Comparison of ENCODE assay signal across 17 cellular contexts in genomic region chr3:150870406-150870805, GRCh38. TPM values are rescaled to one million over a fixed set of nuclear protein-coding genes. Genes with fewer than 3 reads are reported as not detected.
DNase-seq lines count a peak whose midpoint lies in the region; ATAC-seq and TF ChIP-seq lines count a peak whose summit lies in the region.
"Had no signal": no experiment of that assay in that cellular context is flagged by ENCODE, and none has a peak within 500 bp of the region (broad histone marks: within the 10 kb centered on the region; RNA-seq: fewer than 3 reads in every experiment).

No MANE protein-coding gene starts in this region.

- no peak for TF ChIP-seq EP300 in Ishikawa (IDR thresholded peaks at IDR 0.05; ENCODE audit: borderline replicate concordance)

- H3K4me3 ChIP-seq in AG10803 (ENCODE audit: low read length), result no peak overlapping the region

- no peak for TF ChIP-seq CTCF in AG10803 (conservative IDR thresholded peaks at IDR 0.05; ENCODE audit: low read length)

- ATAC-seq in esophagus mucosa (no peak), HG02938 (IDR thresholded peaks at IDR 0.05; ENCODE audit: unreplicated experiment) (no peak)
- ATAC-seq: activated naive CD4-positive, alpha-beta T cell treated with anti-CD3 and anti-CD28 coated beads, Interleukin-2, amount 50 U/mL, for 72 hours; Panc1 had no signal

- no peak for TF ChIP-seq RAD21 in Ishikawa (IDR thresholded peaks at IDR 0.05; ENCODE audit: low read depth)

- DNase-seq in AG10803 (ENCODE audit: low read depth), result peak; percentile 77
- peak; percentile 28 for DNase-seq in fibroblast of gingiva (ENCODE audit: low read depth)
- DNase-seq in non-pigmented ciliary epithelial cell (ENCODE audit: low read depth), result peak; percentile 54
- no peak for DNase-seq in stimulated activated CD4-positive, alpha-beta T cell treated with anti-CD3 and anti-CD28 coated beads, Interleukin-4, amount 100 ng/mL, for 4 hours
- DNase-seq in NCI-H748 treated with DMSO at 0.1 percent for 48 hours (lab: John Stamatoyannopoulos, UW), result no peak
- DNase-seq: activated T-cell treated with anti-CD3 and anti-CD28 coated beads, Interleukin-2, amount 50 U/mL, for 1 hour; Calu3; cerebellar nuclear complex; NCI-H2081; NCI-H526 treated with DMSO at 0.1 percent for 48 hours; nucleus accumbens had no signal

TF ChIP-seq in Ishikawa, 13 proteins besides CTCF, POLR2A, EP300 and RAD21:
- TF ChIP-seq FOXM1 (IDR thresholded peaks at IDR 0.05; ENCODE audit: borderline replicate concordance, low read depth), result no peak
- TF ChIP-seq, protein P1, sequence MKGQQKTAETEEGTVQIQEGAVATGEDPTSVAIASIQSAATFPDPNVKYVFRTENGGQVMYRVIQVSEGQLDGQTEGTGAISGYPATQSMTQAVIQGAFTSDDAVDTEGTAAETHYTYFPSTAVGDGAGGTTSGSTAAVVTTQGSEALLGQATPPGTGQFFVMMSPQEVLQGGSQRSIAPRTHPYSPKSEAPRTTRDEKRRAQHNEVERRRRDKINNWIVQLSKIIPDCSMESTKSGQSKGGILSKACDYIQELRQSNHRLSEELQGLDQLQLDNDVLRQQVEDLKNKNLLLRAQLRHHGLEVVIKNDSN (IDR thresholded peaks at IDR 0.05), result no peak
- no peak for TF ChIP-seq YY1 (IDR thresholded peaks at IDR 0.05; ENCODE audit: low read depth)
- TF ChIP-seq TEAD4 (IDR thresholded peaks at IDR 0.05), result peak; percentile 9; the same call in 1 of the 2 replicates
- TF ChIP-seq, protein P2, sequence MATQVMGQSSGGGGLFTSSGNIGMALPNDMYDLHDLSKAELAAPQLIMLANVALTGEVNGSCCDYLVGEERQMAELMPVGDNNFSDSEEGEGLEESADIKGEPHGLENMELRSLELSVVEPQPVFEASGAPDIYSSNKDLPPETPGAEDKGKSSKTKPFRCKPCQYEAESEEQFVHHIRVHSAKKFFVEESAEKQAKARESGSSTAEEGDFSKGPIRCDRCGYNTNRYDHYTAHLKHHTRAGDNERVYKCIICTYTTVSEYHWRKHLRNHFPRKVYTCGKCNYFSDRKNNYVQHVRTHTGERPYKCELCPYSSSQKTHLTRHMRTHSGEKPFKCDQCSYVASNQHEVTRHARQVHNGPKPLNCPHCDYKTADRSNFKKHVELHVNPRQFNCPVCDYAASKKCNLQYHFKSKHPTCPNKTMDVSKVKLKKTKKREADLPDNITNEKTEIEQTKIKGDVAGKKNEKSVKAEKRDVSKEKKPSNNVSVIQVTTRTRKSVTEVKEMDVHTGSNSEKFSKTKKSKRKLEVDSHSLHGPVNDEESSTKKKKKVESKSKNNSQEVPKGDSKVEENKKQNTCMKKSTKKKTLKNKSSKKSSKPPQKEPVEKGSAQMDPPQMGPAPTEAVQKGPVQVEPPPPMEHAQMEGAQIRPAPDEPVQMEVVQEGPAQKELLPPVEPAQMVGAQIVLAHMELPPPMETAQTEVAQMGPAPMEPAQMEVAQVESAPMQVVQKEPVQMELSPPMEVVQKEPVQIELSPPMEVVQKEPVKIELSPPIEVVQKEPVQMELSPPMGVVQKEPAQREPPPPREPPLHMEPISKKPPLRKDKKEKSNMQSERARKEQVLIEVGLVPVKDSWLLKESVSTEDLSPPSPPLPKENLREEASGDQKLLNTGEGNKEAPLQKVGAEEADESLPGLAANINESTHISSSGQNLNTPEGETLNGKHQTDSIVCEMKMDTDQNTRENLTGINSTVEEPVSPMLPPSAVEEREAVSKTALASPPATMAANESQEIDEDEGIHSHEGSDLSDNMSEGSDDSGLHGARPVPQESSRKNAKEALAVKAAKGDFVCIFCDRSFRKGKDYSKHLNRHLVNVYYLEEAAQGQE (IDR thresholded peaks at IDR 0.05; ENCODE audit: low read depth), result no peak
- TF ChIP-seq NFIC (IDR thresholded peaks at IDR 0.05), result no peak
- TF ChIP-seq CEBPB (IDR thresholded peaks at IDR 0.05), result no peak
- no peak for TF ChIP-seq ZBTB7A (IDR thresholded peaks at IDR 0.05; ENCODE audit: low read depth)

RNA-seq across cellular contexts. Expression of gene MINDY4B, which starts 34.8 kb away (rescaled TPM):
- total RNA-seq in esophagus mucosa, result not detected
- total RNA-seq: activated naive CD4-positive, alpha-beta T cell treated with anti-CD3 and anti-CD28 coated beads, Interleukin-2, amount 50 U/mL, for 72 hours; Calu3; skeletal muscle tissue had no signal

Comparison
In these comparisons a context has a peak if more than half of its experiments do, and no peak if none do; other contexts are left out.
1. DNase-seq: peak in AG10803 (single experiment), fibroblast of gingiva (single experiment) and non-pigmented ciliary epithelial cell (single experiment); none in stimulated activated CD4-positive, alpha-beta T cell treated with anti-CD3 and anti-CD28 coated beads, Interleukin-4, amount 100 ng/mL, for 4 hours (0 of 2) and NCI-H748 treated with DMSO at 0.1 percent for 48 hours (single experiment).